Comparison of ENCODE assay signal across 26 cellular contexts in the genomic region with DNA sequence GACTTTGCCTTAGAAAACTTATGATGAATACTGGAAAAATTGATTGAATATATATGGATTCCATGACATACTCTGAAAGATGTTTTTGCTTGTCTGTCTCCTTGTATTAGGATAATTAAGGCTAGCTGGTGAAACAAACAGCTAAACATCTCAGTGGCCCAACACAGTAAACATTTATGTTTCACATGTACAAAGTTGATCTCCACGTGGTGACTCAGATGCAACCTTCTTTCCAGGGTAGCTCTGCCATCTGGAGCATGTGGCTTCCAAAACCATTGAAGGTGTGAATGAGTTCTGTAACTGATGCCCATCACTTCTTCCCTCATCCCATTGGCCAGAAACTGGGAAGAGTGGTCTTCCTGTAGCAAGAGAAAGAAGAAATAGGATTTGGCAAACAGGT.
"Had no signal": no experiment of that assay in that cellular context is flagged by ENCODE, and none has a peak within 500 bp of the region (broad histone marks: within the 10 kb centered on the region; RNA-seq: fewer than 3 reads in every experiment).

No MANE protein-coding gene starts in this region.

- H3K27ac ChIP-seq: stomach, suprapubic skin, testis, thoracic aorta, thyroid gland, tibial artery, tibial nerve, transverse colon, upper lobe of left lung, upper lobe of right lung, uterus, vagina had no signal

- H3K27me3 ChIP-seq: stomach, suprapubic skin, testis, thyroid gland, tibial artery, tibial nerve, transverse colon, upper lobe of left lung, uterus, vagina had no signal

- H3K4me3 ChIP-seq: stomach, suprapubic skin, testis, thoracic aorta, thyroid gland, tibial artery, tibial nerve, transverse colon, upper lobe of left lung, upper lobe of right lung, uterus, vagina had no signal

- H3K36me3 ChIP-seq: stomach, suprapubic skin, thoracic aorta, thyroid gland, tibial artery, tibial nerve, transverse colon, upper lobe of left lung, upper lobe of right lung, uterus, vagina had no signal

- H3K9me3 ChIP-seq: stomach, suprapubic skin, testis, thoracic aorta, thyroid gland, tibial artery, tibial nerve, transverse colon, upper lobe of left lung, upper lobe of right lung, uterus, vagina had no signal

- ATAC-seq: stimulated activated effector memory CD8-positive, alpha-beta T cell treated with anti-CD3 and anti-CD28 coated beads, Interleukin-12 subunit alpha, Interleukin-12 subunit beta, amount 100 ng/mL, for 72 hours; stimulated activated memory B cell treated with anti-CD40 and anti-IgM and Interleukin-4, amounts not matched to agents 10 μg/mL and 1 μg/mL and 100 μg/mL, for 72 hours; stimulated activated naive B cell treated with anti-CD40 and anti-IgM and Interleukin-4, amounts not matched to agents 10 μg/mL and 1 μg/mL and 100 μg/mL, for 72 hours; stimulated activated naive CD8-positive, alpha-beta T cell treated with anti-CD3 and anti-CD28 coated beads, Interleukin-15, amount 100 ng/mL, for 72 hours; stimulated activated naive CD8-positive, alpha-beta T cell treated with anti-CD3 and anti-CD28 coated beads, Interleukin-15, Interleukin-2, amounts not matched to agents 100 U/mL and 50 U/mL, for 24 hours; upper lobe of right lung had no signal

- DNase-seq: stimulated activated CD4-positive, alpha-beta T cell treated with anti-CD3 and anti-CD28 coated beads, Interleukin-2, amount 100 ng/mL, for 48 hours; stimulated activated CD4-positive, alpha-beta T cell treated with anti-CD3 and anti-CD28 coated beads, Interleukin-4, amount 100 ng/mL, for 1 hour; stimulated activated CD4-positive, alpha-beta T cell treated with anti-CD3 and anti-CD28 coated beads, Interleukin-4, amount 100 ng/mL, for 24 hours; stimulated activated CD4-positive, alpha-beta T cell treated with anti-CD3 and anti-CD28 coated beads, Interleukin-4, amount 100 ng/mL, for 4 hours; stimulated activated CD8-positive, alpha-beta memory T cell treated with anti-CD3 and anti-CD28 coated beads, Interleukin-4, amount 100 ng/mL, for 48 hours; stimulated activated naive B cell treated with anti-CD40 and anti-IgM and Interleukin-4, amounts not matched to agents 10 μg/mL and 1 μg/mL and 100 μg/mL, for 72 hours; stimulated activated naive CD4-positive, alpha-beta T cell; stimulated activated naive CD4-positive, alpha-beta T cell treated with Interleukin-2 at 50 U/mL for 16 hours; stimulated activated naive CD8-positive, alpha-beta T cell treated with anti-CD3 and anti-CD28 coated beads, Interleukin-15, amount 100 ng/mL, for 72 hours; stimulated activated naive CD8-positive, alpha-beta T cell treated with anti-CD3 and anti-CD28 coated beads, Interleukin-15, Interleukin-2, amounts not matched to agents 100 U/mL and 50 U/mL, for 24 hours; stomach; substantia nigra; testis; thyroid gland; tibial artery; transverse colon; trophoblast cell; upper lobe of left lung; upper lobe of right lung; uterus had no signal

- H3K4me1 ChIP-seq: stomach, testis, thyroid gland, tibial artery, tibial nerve, transverse colon, upper lobe of left lung, upper lobe of right lung, uterus, vagina had no signal
